32 cellular contexts compared by ENCODE assay signal in the genomic region with DNA sequence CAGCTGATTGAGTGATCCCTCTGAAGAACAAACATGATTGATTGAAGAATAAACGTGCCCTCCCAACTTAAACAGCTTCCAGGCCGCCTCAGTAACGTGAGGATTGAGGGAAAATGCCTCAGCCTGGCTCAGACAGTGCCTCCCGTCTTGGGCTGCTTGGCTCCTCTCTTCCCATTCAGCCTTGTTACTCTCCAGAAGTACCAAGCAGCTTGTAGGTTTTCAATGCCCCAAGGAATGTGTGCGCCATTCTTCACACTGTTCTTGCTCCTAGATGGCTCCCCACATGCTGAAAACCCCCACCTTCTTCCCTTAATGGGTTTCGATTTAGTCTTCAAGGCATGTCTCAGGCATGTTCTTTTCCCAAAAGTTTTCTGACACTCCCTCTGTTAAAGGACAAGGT. TPM values are rescaled to one million over a fixed set of nuclear protein-coding genes. Genes with fewer than 3 reads are reported as not detected.
DNase-seq lines count a peak whose midpoint lies in the region; ATAC-seq, FAIRE-seq and TF ChIP-seq lines count a peak whose summit lies in the region.
"Had no signal": no experiment of that assay in that cellular context is flagged by ENCODE, and none has a peak within 500 bp of the region (broad histone marks: within the 10 kb centered on the region; RNA-seq: fewer than 3 reads in every experiment).

No MANE protein-coding gene starts in this region.

- H3K4me3 Mint-ChIP-seq in neural progenitor cell (no peak overlapping the region), endothelial cell (ENCODE audit: unreplicated experiment) (no peak overlapping the region)
- H3K4me3 Mint-ChIP-seq: activated CD4-positive, alpha-beta T cell treated with anti-CD3 and anti-CD28 coated beads, Interleukin-2, amount 10 ng/mL, durations not matched to agents 7 days and 5 days; activated T-cell treated with anti-CD3 and anti-CD28 coated beads, Interleukin-2, amount 50 U/mL, for 4 hours; IgD-negative memory B cell; natural killer cell treated with Interleukin-12 subunit alpha and Interleukin-12 subunit beta and Interleukin-15 and Interleukin-18, amount 100 ng/mL, for 72 hours had no signal

- SMC1A ChIA-PET in GM12878 (lab: Charles Lee; ENCODE audit: uncharacterized antibody, unreplicated experiment) = interaction anchor here (0.6 to 6.7 kb wide), 15 partner anchors 10 to 134 kb away, joined by 3 to 75 read pairs (median 4); no protein-coding TSS in a partner anchor

- 0 out of 2 replicates have a peak overlapping the region, but pooled peaks have one; percentile 38 for H2AFZ ChIP-seq in GM23248
- H2AFZ ChIP-seq in GM12878 (ENCODE audit: control insufficient read depth, low read depth, low read length) = no peak overlapping the region
- peak overlapping the region; percentile 45 for H2AFZ ChIP-seq in neural progenitor cell (replicated peaks)
- H2AFZ ChIP-seq: parathyroid adenoma had no signal

- H3K27ac ChIP-seq in GM23248 (no peak overlapping the region), GM12878 (ENCODE audit: control insufficient read depth, insufficient read depth) (no peak overlapping the region), iPS-20b (ENCODE audit: low read length) (no peak overlapping the region), neural progenitor cell (peak overlapping the region; percentile 17)
- H3K27ac ChIP-seq: body of pancreas, epithelial cell of prostate, heart left ventricle, left lung, parathyroid adenoma, tibial nerve had no signal

- WGBS in GM23248 (ENCODE audit: low coverage in 1 of 2, low lambda C conversion rate in 2 of 2, missing lambda C conversion rate in 2 of 2), 2 experiments = 58 to 59% methylated on average over 6 of the region's 6 CpGs
- WGBS in GM12878 (ENCODE audit: insufficient coverage, insufficient replicate concordance, low lambda C conversion rate, missing lambda C conversion rate) = 23% methylated on average over 6 of the region's 6 CpGs

- RAD21 ChIA-PET in GM12878 (lab: Charles Lee; ENCODE audit: unreplicated experiment) = interaction anchor here (0.8 to 4.8 kb wide), 4 partner anchors 17 to 47 kb away, joined by 3 to 46 read pairs (median 8); no protein-coding TSS in a partner anchor

- peak; percentile 10; the same call in 1 of the 3 replicates for ATAC-seq in GM12878
- ATAC-seq: activated T-cell treated with anti-CD3 and anti-CD28 coated beads, Interleukin-2, amount 50 U/mL, for 4 hours; body of pancreas; heart left ventricle; left lung; natural killer cell treated with Interleukin-12 subunit alpha and Interleukin-12 subunit beta and Interleukin-15 and Interleukin-18, amount 100 ng/mL, for 72 hours; Panc1; right cardiac atrium had no signal

- TF ChIP-seq CTCF in GM12878 (IDR thresholded peaks at IDR 0.05 in 2 of 3, conservative IDR thresholded peaks at IDR 0.05 in 1 of 3; ENCODE audit: control insufficient read depth in 2 of 3, extremely low read depth in 1 of 3, insufficient read depth in 1 of 3, low read depth in 3 of 3, low read length in 3 of 3) (no peak), neural progenitor cell (IDR thresholded peaks at IDR 0.05) (no peak), endothelial cell (IDR thresholded peaks at IDR 0.05; ENCODE audit: unreplicated experiment) (no peak)

- H3K36me3 ChIP-seq in GM23248 (ENCODE audit: low read depth) = no peaks in the 10 kb centered on the region
- no peaks in the 10 kb centered on the region for H3K36me3 ChIP-seq in GM12878 (ENCODE audit: control insufficient read depth in 2 of 2, insufficient read depth in 2 of 2, low read length in 1 of 2)
- H3K36me3 ChIP-seq in iPS-20b (ENCODE audit: insufficient read depth, low read depth, low read length) = no peaks in the 10 kb centered on the region
- no peaks in the 10 kb centered on the region for H3K36me3 ChIP-seq in neural progenitor cell
- H3K36me3 ChIP-seq: heart left ventricle, left lung, tibial nerve had no signal

- H3K79me2 ChIP-seq in GM23248 (ENCODE audit: insufficient read depth) (no peaks in the 10 kb centered on the region), GM12878 (ENCODE audit: control insufficient read depth, insufficient read depth, low read length) (no peaks in the 10 kb centered on the region), neural progenitor cell (ENCODE audit: low read depth) (no peaks in the 10 kb centered on the region)
- H3K79me2 ChIP-seq: parathyroid adenoma had no signal

- H3K9me3 Mint-ChIP-seq in neural progenitor cell (no peaks in the 10 kb centered on the region), endothelial cell (ENCODE audit: unreplicated experiment) (no peaks in the 10 kb centered on the region)
- H3K9me3 Mint-ChIP-seq: activated CD4-positive, alpha-beta T cell treated with anti-CD3 and anti-CD28 coated beads, Interleukin-2, amount 10 ng/mL, durations not matched to agents 7 days and 5 days; activated T-cell treated with anti-CD3 and anti-CD28 coated beads, Interleukin-2, amount 50 U/mL, for 4 hours; natural killer cell treated with Interleukin-12 subunit alpha and Interleukin-12 subunit beta and Interleukin-15 and Interleukin-18, amount 100 ng/mL, for 72 hours had no signal

- intact Hi-C loops in GM12878 (cut with micrococcal nuclease; ENCODE audit: unreplicated experiment) = no loop called here

- no peaks in the 10 kb centered on the region for H3K4me1 Mint-ChIP-seq in neural progenitor cell
- peaks cover 9% of the 10 kb centered on the region for H3K4me1 Mint-ChIP-seq in endothelial cell (ENCODE audit: unreplicated experiment)
- H3K4me1 Mint-ChIP-seq: activated CD4-positive, alpha-beta T cell treated with anti-CD3 and anti-CD28 coated beads, Interleukin-2, amount 10 ng/mL, durations not matched to agents 7 days and 5 days; IgD-negative memory B cell had no signal

- TF ChIP-seq RAD21 in GM12878 (IDR thresholded peaks at IDR 0.05; ENCODE audit: insufficient read depth, low read depth, low read length) = no peak

- no peak for TF ChIP-seq EP300 in GM12878 (IDR thresholded peaks at IDR 0.05; ENCODE audit: borderline replicate concordance in 1 of 2, control insufficient read depth in 1 of 2, low read depth in 2 of 2, low read length in 2 of 2)

- H3F3A ChIP-seq in GM23248 (ENCODE audit: insufficient read depth) (no peaks in the 10 kb centered on the region), neural progenitor cell (ENCODE audit: low read depth) (no peaks in the 10 kb centered on the region)

- no TSS peak for BruUV-seq in GM12878 (replicated peaks; lab: Mats Ljungman, UMichigan)

- no peak overlapping the region for H3K9ac ChIP-seq in GM23248
- H3K9ac ChIP-seq in GM12878 (ENCODE audit: control insufficient read depth, insufficient read depth, low read length) = no peak overlapping the region
- H3K9ac ChIP-seq in iPS-20b (ENCODE audit: low read depth, low read length) = 0 out of 2 replicates have a peak overlapping the region, but pooled peaks have one; percentile 3
- no peak overlapping the region for H3K9ac ChIP-seq in neural progenitor cell
- H3K9ac ChIP-seq: parathyroid adenoma had no signal

- H3K27ac Mint-ChIP-seq in neural progenitor cell = peak overlapping the region; percentile 7
- no peak overlapping the region for H3K27ac Mint-ChIP-seq in endothelial cell (ENCODE audit: unreplicated experiment)
- H3K27ac Mint-ChIP-seq: activated CD4-positive, alpha-beta T cell treated with anti-CD3 and anti-CD28 coated beads, Interleukin-2, amount 10 ng/mL, durations not matched to agents 7 days and 5 days; natural killer cell treated with Interleukin-12 subunit alpha and Interleukin-12 subunit beta and Interleukin-15 and Interleukin-18, amount 100 ng/mL, for 72 hours had no signal

- no peak for TF ChIP-seq POLR2A in GM12878 (IDR thresholded peaks at IDR 0.05; ENCODE audit: low read depth, low read length)

- H3K4me2 ChIP-seq in GM23248 (ENCODE audit: unreplicated experiment) (no peak overlapping the region), GM12878 (ENCODE audit: control insufficient read depth, insufficient read depth) (no peak overlapping the region), neural progenitor cell (peak overlapping the region; percentile 13)

- H3K4me1 ChIP-seq in GM23248 (ENCODE audit: insufficient read depth) (no peaks in the 10 kb centered on the region), GM12878 (ENCODE audit: control insufficient read depth, insufficient read depth, low read length) (no peaks in the 10 kb centered on the region), iPS-20b (ENCODE audit: insufficient read depth, low read length) (peaks cover 7% of the 10 kb centered on the region), neural progenitor cell (peaks cover 27% of the 10 kb centered on the region)
- H3K4me1 ChIP-seq: body of pancreas, heart left ventricle, left lung, parathyroid adenoma had no signal

- DNase-seq in GM23248 (no peak), GM12878 (ENCODE audit: low read depth, low spot score) (no peak), neural progenitor cell (ENCODE audit: low spot score) (peak; percentile 58), amniotic stem cell (lab: John Stamatoyannopoulos, UW) (no peak), endothelial cell (ENCODE audit: low spot score) (no peak), NCI-H2081 treated with DMSO at 0.1 percent for 48 hours (lab: John Stamatoyannopoulos, UW) (no peak), NCI-H128 (lab: John Stamatoyannopoulos, UW; ENCODE audit: unreplicated experiment) (no peak)
- DNase-seq: ACHN; activated CD4-positive, alpha-beta T cell treated with anti-CD3 and anti-CD28 coated beads, Interleukin-2, amount 10 ng/mL, durations not matched to agents 7 days and 5 days; activated gamma-delta T cell treated with Interleukin-2 at 50 U/mL for 16 hours; activated T-cell treated with anti-CD3 and anti-CD28 coated beads, Interleukin-2, amount 50 U/mL, for 4 hours; body of pancreas; heart left ventricle; left lung; midbrain; NCI-H1092; NCI-H1930; NCI-H526; NK-92 treated with Interleukin-12 subunit alpha and Interleukin-12 subunit beta, amount 100 ng/mL, for 24 hours; right cardiac atrium; SIG-M5; stimulated activated CD4-positive, alpha-beta T cell treated with anti-CD3 and anti-CD28 coated beads, Interleukin-2, amount 100 ng/mL, for 24 hours; SW 1271; T-helper 9 cell had no signal

- CTCF ChIA-PET in GM12878 (lab: Yijun Ruan, JAX) = interaction anchor here (1.0 to 2.1 kb wide), 4 partner anchors 9 to 47 kb away, joined by 3 to 6 read pairs (median 3); no protein-coding TSS in a partner anchor

- H3K9me3 ChIP-seq in GM23248 (ENCODE audit: low read depth) = no peaks in the 10 kb centered on the region
- H3K9me3 ChIP-seq in GM12878 (replicated peaks; ENCODE audit: control insufficient read depth, insufficient read depth, low read length) = no peaks in the 10 kb centered on the region
- no peaks in the 10 kb centered on the region for H3K9me3 ChIP-seq in iPS-20b (ENCODE audit: insufficient read depth, low read depth, low read length)
- H3K9me3 ChIP-seq in neural progenitor cell (ENCODE audit: low read depth) = no peaks in the 10 kb centered on the region
- H3K9me3 ChIP-seq: body of pancreas, heart left ventricle, tibial nerve had no signal

- H3K36me3 Mint-ChIP-seq in neural progenitor cell (peaks cover 11% of the 10 kb centered on the region), endothelial cell (ENCODE audit: low read depth, unreplicated experiment) (no peaks in the 10 kb centered on the region)
- H3K36me3 Mint-ChIP-seq: IgD-negative memory B cell; natural killer cell treated with Interleukin-12 subunit alpha and Interleukin-12 subunit beta and Interleukin-15 and Interleukin-18, amount 100 ng/mL, for 72 hours had no signal

- POLR2A ChIA-PET in GM12878 (lab: Charles Lee) = interaction anchor here (0.8 to 1.8 kb wide), 6 partner anchors 9 to 34 kb away, joined by 3 to 5 read pairs (median 4); no protein-coding TSS in a partner anchor

- H4K20me1 ChIP-seq in GM23248 (ENCODE audit: insufficient read depth) (no peaks in the 10 kb centered on the region), GM12878 (ENCODE audit: control insufficient read depth, insufficient read depth) (no peaks in the 10 kb centered on the region), neural progenitor cell (ENCODE audit: low read depth) (no peaks in the 10 kb centered on the region)

- H3K4me3 ChIP-seq in GM23248 = no peak overlapping the region
- no peak overlapping the region for H3K4me3 ChIP-seq in GM12878
- H3K4me3 ChIP-seq in iPS-20b (ENCODE audit: low read length) = no peak overlapping the region
- H3K4me3 ChIP-seq in neural progenitor cell = no peak overlapping the region
- H3K4me3 ChIP-seq: body of pancreas, heart left ventricle, left lung, tibial nerve had no signal

- no peaks in the 10 kb centered on the region for H3K9me2 ChIP-seq in GM23248 (ENCODE audit: insufficient read depth)

- no peak for FAIRE-seq in GM12878 (lab: Jason Lieb, UNC)
- FAIRE-seq: G401.6 had no signal

- no peaks in the 10 kb centered on the region for H3K27me3 ChIP-seq in GM23248 (replicated peaks; ENCODE audit: insufficient read depth)
- no peaks in the 10 kb centered on the region for H3K27me3 ChIP-seq in GM12878 (replicated peaks in 1 of 2; ENCODE audit: control insufficient read depth in 2 of 2, insufficient read depth in 2 of 2, low read length in 1 of 2)
- no peaks in the 10 kb centered on the region for H3K27me3 ChIP-seq in iPS-20b (ENCODE audit: insufficient read depth, low read length)
- H3K27me3 ChIP-seq in neural progenitor cell = no peaks in the 10 kb centered on the region
- H3K27me3 ChIP-seq: body of pancreas, heart left ventricle, left lung, tibial nerve had no signal

- in situ Hi-C loops in GM23248 (cut with MboI) = no loop called here
- in situ Hi-C loops in GM12878 (cut with MboI) = no loop called here

- no peaks in the 10 kb centered on the region for H3K27me3 Mint-ChIP-seq in neural progenitor cell (ENCODE audit: insufficient read depth, low read depth)
- H3K27me3 Mint-ChIP-seq in endothelial cell (ENCODE audit: unreplicated experiment) = peaks cover 2% of the 10 kb centered on the region

RNA-seq across cellular contexts. Expression of a gene that starts 51.8 kb away (rescaled TPM):
- 12.1 and 12.2 TPM in 2 replicates for total RNA-seq in GM23248 (2014; rRNA removed; shearing (Covaris generic))
- polyA plus RNA-seq in GM23248 (2016; fragmentation: Nextera tagmentation; extraction: Ambion mirVana) (4.8 and 5.1 TPM in 2 replicates), GM12878 (2011; rRNA removed) (1.2 and 1.8 TPM in 2 replicates), GM12878 (2014; fragmentation: Illumina TruSeq; extraction: Trizol) (0.08 TPM in 1 of 2 replicates, not detected in the other), GM12878 (2014; fragmentation: Nextera tagmentation; extraction: Ambion mirVana) (not detected), GM12878 (2014; rRNA removed) (0.01 TPM in 1 of 2 replicates, not detected in the other), GM12878 (2016; fragmentation: Nextera tagmentation; extraction: Ambion mirVana) (not detected)
- total RNA-seq in GM12878 (2013; cell fraction: nucleolus; rRNA removed) = not detected in 2 replicates
- total RNA-seq in GM12878 (2014; rRNA removed) (under 0.01 and 0.44 TPM in 2 replicates), GM12878 (2014; rRNA removed; fragmentation: Illumina TruSeq; extraction: Trizol) (0.09 TPM in 1 of 2 replicates, not detected in the other), GM12878 (2021) (0.13 TPM in 1 of 2 replicates, not detected in the other), neural progenitor cell (ENCODE audit: low replicate concordance) (30.7 and 35.9 TPM in 2 replicates), endothelial cell (ENCODE audit: unreplicated experiment) (0.87 TPM)
- polyA plus RNA-seq in GM12878 (2011; ENCODE audit: low read depth) = not detected
- 1.6 and 3.1 TPM in 2 replicates for polyA plus RNA-seq in GM12878 (2011; cell fraction: cytosol; rRNA removed)
- 3.0 and 3.8 TPM in 2 replicates for polyA plus RNA-seq in GM12878 (2011; cell fraction: nucleus; rRNA removed)
- polyA plus RNA-seq in GM12878 (2012) = not detected in 2 replicates
- polyA minus RNA-seq in GM12878 (2011; rRNA and poly(A)+ RNA removed) = 2.0 and 6.1 TPM in 2 replicates
- polyA minus RNA-seq in GM12878 (2011; cell fraction: cytosol; rRNA and poly(A)+ RNA removed) = 1.1 and 1.5 TPM in 2 replicates
- polyA minus RNA-seq in GM12878 (2011; cell fraction: nucleus; rRNA and poly(A)+ RNA removed) = 7.0 and 12.2 TPM in 2 replicates
- total RNA-seq: activated CD4-positive, alpha-beta T cell treated with anti-CD3 and anti-CD28 coated beads, Interleukin-2, amount 10 ng/mL, durations not matched to agents 7 days and 5 days; activated T-cell treated with anti-CD3 and anti-CD28 coated beads, Interleukin-2, amount 50 U/mL, for 4 hours; natural killer cell treated with Interleukin-12 subunit alpha and Interleukin-12 subunit beta and Interleukin-15 and Interleukin-18, amount 100 ng/mL, for 72 hours had no signal
- polyA plus RNA-seq: IgD-negative memory B cell had no signal
